In genomic region chr6:33161354-33162320, GRCh38 we compare ENCODE assay signal across 8 cellular contexts. TPM values are rescaled to one million over a fixed set of nuclear protein-coding genes. Genes with fewer than 3 reads are reported as not detected.
A peak's percentile ranks its signal among the peaks of the same experiment; 100 is the strongest.
DNase-seq lines count a peak whose midpoint lies in the region; ATAC-seq and TF ChIP-seq lines count a peak whose summit lies in the region.

No MANE protein-coding gene starts in this region.

- peaks cover 11% of the 10 kb centered on the region for H3K27me3 ChIP-seq in NT2/D1 (ENCODE audit: insufficient read depth, insufficient read length)

- ATAC-seq in HG02840 (IDR thresholded peaks at IDR 0.05; ENCODE audit: low FRiP score, unreplicated experiment) (peak; percentile 81), mucosa of descending colon (peak; percentile 94), GM18511 (IDR thresholded peaks at IDR 0.05; ENCODE audit: unreplicated experiment) (no peak)

- H3K36me3 ChIP-seq in NT2/D1 (ENCODE audit: insufficient read depth, insufficient read length, low read length) = no peaks in the 10 kb centered on the region
- H3K36me3 ChIP-seq in mucosa of descending colon (ENCODE audit: low read depth) = no peaks in the 10 kb centered on the region

- no peaks in the 10 kb centered on the region for H3K9me3 ChIP-seq in NT2/D1 (ENCODE audit: insufficient read depth, low read length)
- H3K9me3 ChIP-seq in mucosa of descending colon = no peaks in the 10 kb centered on the region

- TF ChIP-seq CTCF in epithelial cell of esophagus (IDR thresholded peaks at IDR 0.05; ENCODE audit: insufficient read depth, low read depth, low read length, missing control alignments) (peak; percentile 78), mucosa of descending colon (IDR thresholded peaks at IDR 0.05) (peak; percentile 95)

- peak; percentile 71 for DNase-seq in EL
- no peak for DNase-seq in NT2/D1 (ENCODE audit: low read depth, low spot score)
- DNase-seq in activated T-cell treated with anti-CD3 and anti-CD28 coated beads for 1 hour (ENCODE audit: low read depth) = peak; percentile 80
- peak; percentile 59 for DNase-seq in epithelial cell of esophagus (ENCODE audit: low read depth)
- peak; percentile 82 to 89 (median 84) for DNase-seq in mucosa of descending colon
- peak; percentile 74 to 81 for DNase-seq in stimulated activated CD8-positive, alpha-beta memory T cell treated with anti-CD3 and anti-CD28 coated beads, Interleukin-2, amount 100 ng/mL, for 1 hour (ENCODE audit: low read depth in 2 of 2)

- intact Hi-C loops in mucosa of descending colon (cut with DNase I, micrococcal nuclease) = no loop called here

- H3K9ac ChIP-seq in NT2/D1 (ENCODE audit: insufficient read length, low read depth) = peak overlapping the region; percentile 75

- H3K4me1 ChIP-seq in NT2/D1 (ENCODE audit: insufficient read depth, insufficient read length) (peaks cover 2% of the 10 kb centered on the region), mucosa of descending colon (ENCODE audit: low read depth) (peaks cover 18% of the 10 kb centered on the region)

- H3K4me3 ChIP-seq in NT2/D1 (ENCODE audit: insufficient read length, low read depth) = peak overlapping the region; percentile 45
- peak overlapping the region; percentile 52 for H3K4me3 ChIP-seq in epithelial cell of esophagus (ENCODE audit: low read length)
- H3K4me3 ChIP-seq in mucosa of descending colon = no peak overlapping the region

RNA-seq across cellular contexts. Expression of gene COL11A2, which starts 30.6 kb away (rescaled TPM):
- total RNA-seq in mucosa of descending colon = 1 to 10 TPM in 1 of 3 donors, under 1 TPM in 2; 0.27 to 1.1 (median 0.52) TPM

RNA-seq across cellular contexts. Expression of gene RXRB, which starts 38.8 kb away (rescaled TPM):
- 10 to 100 TPM; 45.4 to 51.1 (median 51.1) TPM for total RNA-seq in mucosa of descending colon

RNA-seq across cellular contexts. Expression of gene SLC39A7, which starts 39.0 kb away (rescaled TPM):
- total RNA-seq in mucosa of descending colon = 100 to 1,000 TPM in 2 of 3 donors, 10 to 100 TPM in 1; 96.9 to 159 (median 106) TPM

RNA-seq across cellular contexts. Expression of gene HSD17B8, which starts 42.8 kb away (rescaled TPM):
- 10 to 100 TPM; 12.3 to 23.2 (median 19.7) TPM for total RNA-seq in mucosa of descending colon

RNA-seq across cellular contexts. Expression of gene RING1, which starts 46.7 kb away (rescaled TPM):
- total RNA-seq in mucosa of descending colon = 10 to 100 TPM; 28.4 to 45.1 (median 30.3) TPM
